Comparison of ENCODE assay signal across 8 cellular contexts in genomic region chr17:59565959-59566324, GRCh38. TPM values are rescaled to one million over a fixed set of nuclear protein-coding genes. Genes with fewer than 3 reads are reported as not detected.
A peak's percentile ranks its signal among the peaks of the same experiment; 100 is the strongest.
DNase-seq lines count a peak whose midpoint lies in the region; ATAC-seq and TF ChIP-seq lines count a peak whose summit lies in the region.

No MANE protein-coding gene starts in this region.

- H3K4me1 ChIP-seq in ACC112 (ENCODE audit: control insufficient read depth, insufficient read depth, low read length, unreplicated experiment) (peaks cover 6% of the 10 kb centered on the region), mononuclear cell (ENCODE audit: insufficient read depth, low read length) (peaks cover 15% of the 10 kb centered on the region)

- DNase-seq in HK-2 (ENCODE audit: unreplicated experiment): peak; percentile 56
- peak; percentile 13 for DNase-seq in NOMO-1 treated with dmso at 0.1 percent for 144 hours (lab: John Stamatoyannopoulos, UW; ENCODE audit: unreplicated experiment)
- peak; percentile 13 for DNase-seq in activated T-cell treated with anti-CD3 and anti-CD28 coated beads for 1 hour (ENCODE audit: low read depth)
- peak; percentile 81 for DNase-seq in epithelial cell of esophagus (ENCODE audit: low read depth)
- peak; percentile 17 for DNase-seq in stimulated activated CD8-positive, alpha-beta memory T cell treated with anti-CD3 and anti-CD28 coated beads, Interleukin-4, amount 100 ng/mL, for 24 hours (ENCODE audit: low read depth)

- peaks cover 23% of the 10 kb centered on the region for H3K79me2 ChIP-seq in ACC112 (ENCODE audit: control insufficient read depth, insufficient read depth, low read length, unreplicated experiment)

- H3K9me3 ChIP-seq in mononuclear cell (ENCODE audit: low read depth, low read length): no peaks in the 10 kb centered on the region

- H2AFZ ChIP-seq in ACC112 (ENCODE audit: low read length, unreplicated experiment): peak overlapping the region; percentile 97

- TF ChIP-seq CTCF in epithelial cell of esophagus (IDR thresholded peaks at IDR 0.05; ENCODE audit: insufficient read depth, low read depth, low read length, missing control alignments): no peak

- peak; percentile 40 for ATAC-seq in GM18873 (IDR thresholded peaks at IDR 0.05; ENCODE audit: low FRiP score, unreplicated experiment)

- H3K36me3 ChIP-seq in ACC112 (ENCODE audit: insufficient read depth, low read length): peaks cover 4% of the 10 kb centered on the region

- no peaks in the 10 kb centered on the region for H3K27me3 ChIP-seq in ACC112 (ENCODE audit: insufficient read depth, low read length)
- H3K27me3 ChIP-seq in mononuclear cell (ENCODE audit: insufficient read depth, low read length): no peaks in the 10 kb centered on the region

- peak overlapping the region; percentile 81 for H3K27ac ChIP-seq in ACC112 (ENCODE audit: low read depth, low read length)

- H3K4me3 ChIP-seq in ACC112 (ENCODE audit: low read depth, low read length) (peak overlapping the region; percentile 91), epithelial cell of esophagus (ENCODE audit: low read length) (peak overlapping the region; percentile 99), mononuclear cell (ENCODE audit: low read length) (peak overlapping the region; percentile 86)

RNA-seq across cellular contexts. Expression of gene DHX40, which starts 0.5 kb away (rescaled TPM):
- total RNA-seq in mononuclear cell: 85.1 TPM

RNA-seq across cellular contexts. Expression of gene CLTC, which starts 53.8 kb away (rescaled TPM):
- total RNA-seq in mononuclear cell: 112 TPM

Comparison
In these comparisons a context has a peak if more than half of its experiments do, and no peak if none do; other contexts are left out.
1. Peak in every context shown above with its lines: DNase-seq, ATAC-seq, H3K4me3 ChIP-seq and H3K27ac ChIP-seq.
2. DNase-seq: peak in every context shown above with its lines; median percentile 81 in epithelial cell of esophagus; 56 in HK-2; 17 in stimulated activated CD8-positive, alpha-beta memory T cell treated with anti-CD3 and anti-CD28 coated beads, Interleukin-4, amount 100 ng/mL, for 24 hours; 13 in NOMO-1 treated with dmso at 0.1 percent for 144 hours; 13 in activated T-cell treated with anti-CD3 and anti-CD28 coated beads for 1 hour.